ENCODE assay signal across 20 cellular contexts in genomic region chr6:102381203-102381602, GRCh38.
"Had no signal": no experiment of that assay in that cellular context is flagged by ENCODE, and none has a peak within 500 bp of the region (broad histone marks: within the 10 kb centered on the region; RNA-seq: fewer than 3 reads in every experiment).

No MANE protein-coding gene starts in this region.

- H3K9me3 ChIP-seq: SJSA1 had no signal

- ATAC-seq: activated CD8-positive, alpha-beta T cell treated with anti-CD3 and anti-CD28 coated beads, Interleukin-2, amount 10 ng/mL, durations not matched to agents 7 days and 5 days; T-helper 17 cell; WTC11 had no signal

- H3K4me1 ChIP-seq: SJSA1 had no signal

- DNase-seq: activated CD4-positive, alpha-beta T cell treated with anti-CD3 and anti-CD28 coated beads for 48 hours; activated CD4-positive, alpha-beta T cell treated with anti-CD3 and anti-CD28 coated beads, Interleukin-2, amount 50 U/mL, for 4 hours; activated CD4-positive, CD25-positive, alpha-beta regulatory T cell treated with anti-CD3 and anti-CD28 coated beads, Interleukin-2, amount 50 U/mL, for 72 hours; activated CD8-positive, alpha-beta memory T cell treated with anti-CD3 and anti-CD28 coated beads, Interleukin-2, amount 50 U/mL, for 48 hours; activated CD8-positive, alpha-beta T cell treated with anti-CD3 and anti-CD28 coated beads, Interleukin-2, amount 10 ng/mL, durations not matched to agents 7 days and 5 days; activated naive CD4-positive, alpha-beta T cell; activated T-cell treated with anti-CD3 and anti-CD28 coated beads, Interleukin-2, amount 50 U/mL, for 1 hour; aorta; NCI-H1105 treated with DMSO at 0.1 percent for 48 hours; NCI-H146; NCI-H187 treated with DMSO at 0.1 percent for 48 hours; NCI-H2081 treated with DMSO at 0.1 percent for 48 hours; NCI-H446; NCI-H524; RPMI8226; SHP77; T-helper 17 cell; T-helper 9 cell had no signal

- H3K27ac ChIP-seq: SJSA1 had no signal

- H3K36me3 ChIP-seq: SJSA1 had no signal

- H3K4me3 ChIP-seq: SJSA1 had no signal

- H3K27me3 ChIP-seq: SJSA1 had no signal
